22 cellular contexts compared by ENCODE assay signal in genomic region chr4:41135761-41136160, GRCh38.
A peak's percentile ranks its signal among the peaks of the same experiment; 100 is the strongest.
DNase-seq lines count a peak whose midpoint lies in the region; ATAC-seq and TF ChIP-seq lines count a peak whose summit lies in the region.
"Had no signal": no experiment of that assay in that cellular context is flagged by ENCODE, and none has a peak within 500 bp of the region (broad histone marks: within the 10 kb centered on the region; RNA-seq: fewer than 3 reads in every experiment).

No MANE protein-coding gene starts in this region.

- H4K20me1 ChIP-seq in GM23338 (replicated peaks; ENCODE audit: insufficient read depth) (no peaks in the 10 kb centered on the region), smooth muscle cell (ENCODE audit: low read depth) (no peaks in the 10 kb centered on the region)

- H3K9ac ChIP-seq in smooth muscle cell (ENCODE audit: low read depth) = no peak overlapping the region

- DNase-seq in GM23338 (ENCODE audit: low spot score) (no peak), ascending aorta (ENCODE audit: low spot score in 2 of 2) (no peak), fibroblast of mammary gland (ENCODE audit: low read depth) (peak; percentile 44), smooth muscle cell (lab: John Stamatoyannopoulos, UW; ENCODE audit: unreplicated experiment) (no peak), NCI-H1092 treated with DMSO at 0.1 percent for 48 hours (lab: John Stamatoyannopoulos, UW) (no peak), COR-L47 (lab: John Stamatoyannopoulos, UW) (no peak), glomerular visceral epithelial cell (ENCODE audit: extremely low spot score) (no peak)
- no peak for DNase-seq in activated CD8-positive, alpha-beta memory T cell treated with anti-CD3 and anti-CD28 coated beads, Interleukin-2, amount 10 ng/mL, durations not matched to agents 7 days and 5 days
- DNase-seq: activated CD4-positive, alpha-beta T cell treated with anti-CD3 and anti-CD28 coated beads, Interleukin-2, amount 50 U/mL, for 48 hours; activated T-cell treated with anti-CD3 and anti-CD28 coated beads for 4 hours; amygdala; CD4-positive, alpha-beta memory T cell; foreskin melanocyte; Kasumi-1; midbrain; NCI-H1105; NCI-H524 treated with DMSO at 0.1 percent for 48 hours; OCI-M1; psoas muscle; SHP77 treated with DMSO at 0.1 percent for 48 hours; stimulated activated CD4-positive, alpha-beta T cell treated with anti-CD3 and anti-CD28 coated beads, Interleukin-4, amount 100 ng/mL, for 4 hours had no signal

- H3K4me3 Mint-ChIP-seq in GM23338 = no peak overlapping the region
- H3K4me3 Mint-ChIP-seq in activated CD8-positive, alpha-beta memory T cell treated with anti-CD3 and anti-CD28 coated beads, Interleukin-2, amount 10 ng/mL, durations not matched to agents 7 days and 5 days = no peak overlapping the region
- H3K4me3 Mint-ChIP-seq: CD4-positive, alpha-beta memory T cell; neural crest cell had no signal

- H3K4me1 ChIP-seq in GM23338 (ENCODE audit: insufficient read depth) = peaks cover 45% of the 10 kb centered on the region
- peaks cover 0 to 38% of the 10 kb centered on the region in 2 donors for H3K4me1 ChIP-seq in ascending aorta
- peaks cover 42% of the 10 kb centered on the region for H3K4me1 ChIP-seq in smooth muscle cell (ENCODE audit: low read depth)

- H3K4me2 ChIP-seq in GM23338 = no peak overlapping the region
- peak overlapping the region; percentile 46 for H3K4me2 ChIP-seq in smooth muscle cell

- 61% methylated on average over 1 of the region's 1 CpG for WGBS in smooth muscle cell (ENCODE audit: low lambda C conversion rate)

- CTCF ChIA-PET in activated CD8-positive, alpha-beta memory T cell treated with anti-CD3 and anti-CD28 coated beads, Interleukin-2, amount 10 ng/mL, durations not matched to agents 7 days and 5 days (lab: Charles Lee) = no interaction called here

- intact Hi-C loops in ascending aorta (cut with DNase I) = loop anchor here (1.0 kb wide), 1 partner anchor 13 kb away; no protein-coding TSS in a partner anchor

- H2AFZ ChIP-seq in GM23338 (no peak overlapping the region), smooth muscle cell (ENCODE audit: low read depth) (no peak overlapping the region)

- H3F3A ChIP-seq in GM23338 (replicated peaks; ENCODE audit: low read depth) = no peaks in the 10 kb centered on the region
- H3F3A ChIP-seq in smooth muscle cell (ENCODE audit: low read depth) = peaks cover 10% of the 10 kb centered on the region

- ATAC-seq in GM23338 = peak; percentile 13; the same call in 1 of the 3 replicates
- ATAC-seq in activated CD8-positive, alpha-beta memory T cell treated with anti-CD3 and anti-CD28 coated beads, Interleukin-2, amount 10 ng/mL, durations not matched to agents 7 days and 5 days = no peak

- no peaks in the 10 kb centered on the region for H3K27me3 Mint-ChIP-seq in GM23338 (ENCODE audit: insufficient read depth, low read depth, poor library complexity)
- H3K27me3 Mint-ChIP-seq in activated CD8-positive, alpha-beta memory T cell treated with anti-CD3 and anti-CD28 coated beads, Interleukin-2, amount 10 ng/mL, durations not matched to agents 7 days and 5 days = peaks cover 3% of the 10 kb centered on the region

- H3K27ac ChIP-seq in GM23338 (ENCODE audit: low read depth) = peak overlapping the region; percentile 63
- peak overlapping the region; percentile 23 to 53 for H3K27ac ChIP-seq in ascending aorta
- peak overlapping the region; percentile 49 for H3K27ac ChIP-seq in smooth muscle cell (ENCODE audit: low read depth)
- H3K27ac ChIP-seq: psoas muscle had no signal

- H3K27me3 ChIP-seq in GM23338 (ENCODE audit: insufficient read depth) (no peaks in the 10 kb centered on the region), ascending aorta (no peaks in the 10 kb centered on the region), smooth muscle cell (ENCODE audit: low read depth) (no peaks in the 10 kb centered on the region)

- H3K36me3 ChIP-seq in GM23338 (ENCODE audit: insufficient read depth) (no peaks in the 10 kb centered on the region), ascending aorta (no peaks in the 10 kb centered on the region), smooth muscle cell (ENCODE audit: low read depth) (no peaks in the 10 kb centered on the region)

- H3K79me2 ChIP-seq in GM23338 (replicated peaks; ENCODE audit: insufficient read depth) (peaks cover 29% of the 10 kb centered on the region), smooth muscle cell (ENCODE audit: low read depth) (peaks cover 74% of the 10 kb centered on the region)

- H3K36me3 Mint-ChIP-seq in GM23338 (ENCODE audit: low read depth) = no peaks in the 10 kb centered on the region
- no peaks in the 10 kb centered on the region for H3K36me3 Mint-ChIP-seq in activated CD8-positive, alpha-beta memory T cell treated with anti-CD3 and anti-CD28 coated beads, Interleukin-2, amount 10 ng/mL, durations not matched to agents 7 days and 5 days
- H3K36me3 Mint-ChIP-seq: CD4-positive, alpha-beta memory T cell had no signal

- H3K4me3 ChIP-seq in GM23338 (no peak overlapping the region), ascending aorta (no peak overlapping the region), fibroblast of mammary gland (ENCODE audit: control insufficient read depth, low read depth, low read length) (no peak overlapping the region), smooth muscle cell (no peak overlapping the region)
- H3K4me3 ChIP-seq: psoas muscle had no signal

- no peaks in the 10 kb centered on the region for H3K9me2 ChIP-seq in GM23338 (ENCODE audit: insufficient read depth)

- no peaks in the 10 kb centered on the region for H3K9me3 ChIP-seq in ascending aorta
- H3K9me3 ChIP-seq in smooth muscle cell (replicated peaks; ENCODE audit: low read depth) = no peaks in the 10 kb centered on the region
- H3K9me3 ChIP-seq: psoas muscle had no signal

- peak overlapping the region; percentile 56; the same call in 1 of the 2 replicates for H3K27ac Mint-ChIP-seq in GM23338
- H3K27ac Mint-ChIP-seq in activated CD8-positive, alpha-beta memory T cell treated with anti-CD3 and anti-CD28 coated beads, Interleukin-2, amount 10 ng/mL, durations not matched to agents 7 days and 5 days = no peak overlapping the region
- H3K27ac Mint-ChIP-seq: CD4-positive, alpha-beta memory T cell had no signal

- H3K4me1 Mint-ChIP-seq in GM23338 = peaks cover 41% of the 10 kb centered on the region
- H3K4me1 Mint-ChIP-seq in activated CD8-positive, alpha-beta memory T cell treated with anti-CD3 and anti-CD28 coated beads, Interleukin-2, amount 10 ng/mL, durations not matched to agents 7 days and 5 days = no peaks in the 10 kb centered on the region
- H3K4me1 Mint-ChIP-seq: CD4-positive, alpha-beta memory T cell had no signal

- TF ChIP-seq CTCF in GM23338 (conservative IDR thresholded peaks at IDR 0.05; ENCODE audit: low read depth in 2 of 2) = no peak
- no peak for TF ChIP-seq CTCF in ascending aorta (IDR thresholded peaks at IDR 0.05)
- no peak for TF ChIP-seq CTCF in fibroblast of mammary gland (conservative IDR thresholded peaks at IDR 0.05; ENCODE audit: control insufficient read depth, insufficient read depth, low read depth, low read length)
- no peak for TF ChIP-seq CTCF in smooth muscle cell (IDR thresholded peaks at IDR 0.05; ENCODE audit: borderline replicate concordance, insufficient read depth, poor library complexity, severe bottlenecking)

- H3K9me3 Mint-ChIP-seq in GM23338 = no peaks in the 10 kb centered on the region
- no peaks in the 10 kb centered on the region for H3K9me3 Mint-ChIP-seq in activated CD8-positive, alpha-beta memory T cell treated with anti-CD3 and anti-CD28 coated beads, Interleukin-2, amount 10 ng/mL, durations not matched to agents 7 days and 5 days (ENCODE audit: low read depth)
- H3K9me3 Mint-ChIP-seq: neural crest cell had no signal

TF ChIP-seq in GM23338, 12 proteins besides CTCF, POLR2A, EP300 and RAD21:
- TF ChIP-seq EZH2phosphoT487 (IDR thresholded peaks at IDR 0.05; ENCODE audit: unreplicated experiment) = no peak
- TF ChIP-seq JUNB (IDR thresholded peaks at IDR 0.05; ENCODE audit: unreplicated experiment) = no peak
- TF ChIP-seq, protein P1, sequence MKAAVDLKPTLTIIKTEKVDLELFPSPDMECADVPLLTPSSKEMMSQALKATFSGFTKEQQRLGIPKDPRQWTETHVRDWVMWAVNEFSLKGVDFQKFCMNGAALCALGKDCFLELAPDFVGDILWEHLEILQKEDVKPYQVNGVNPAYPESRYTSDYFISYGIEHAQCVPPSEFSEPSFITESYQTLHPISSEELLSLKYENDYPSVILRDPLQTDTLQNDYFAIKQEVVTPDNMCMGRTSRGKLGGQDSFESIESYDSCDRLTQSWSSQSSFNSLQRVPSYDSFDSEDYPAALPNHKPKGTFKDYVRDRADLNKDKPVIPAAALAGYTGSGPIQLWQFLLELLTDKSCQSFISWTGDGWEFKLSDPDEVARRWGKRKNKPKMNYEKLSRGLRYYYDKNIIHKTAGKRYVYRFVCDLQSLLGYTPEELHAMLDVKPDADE (IDR thresholded peaks at IDR 0.05) = no peak
- TF ChIP-seq EZH2 (IDR thresholded peaks at IDR 0.05; ENCODE audit: low read depth, unreplicated experiment) = no peak
- no peak for TF ChIP-seq POLR2AphosphoS5 (IDR thresholded peaks at IDR 0.05; ENCODE audit: low read depth)
- TF ChIP-seq REST (IDR thresholded peaks at IDR 0.05; ENCODE audit: unreplicated experiment) = no peak
- no peak for TF ChIP-seq CREB1 (CRISPR knock-in tag; IDR thresholded peaks at IDR 0.05; ENCODE audit: low read depth)
